Comparison of ENCODE assay signal across 10 cellular contexts in genomic region chr2:12881952-12882351, GRCh38.
"Had no signal": no experiment of that assay in that cellular context is flagged by ENCODE, and none has a peak within 500 bp of the region (broad histone marks: within the 10 kb centered on the region; RNA-seq: fewer than 3 reads in every experiment).

No MANE protein-coding gene starts in this region.

- ATAC-seq: activated T-cell treated with anti-CD3 and anti-CD28 coated beads, Interleukin-2, amount 50 U/mL, for 72 hours; stimulated activated naive CD8-positive, alpha-beta T cell treated with anti-CD3 and anti-CD28 coated beads, Interleukin-15, Interleukin-2, amounts not matched to agents 100 U/mL and 50 U/mL, for 24 hours had no signal

- H3K4me3 ChIP-seq: dorsolateral prefrontal cortex, suprapubic skin had no signal

- DNase-seq: activated CD4-positive, alpha-beta memory T cell treated with anti-CD3 and anti-CD28 coated beads for 36 hours; activated naive CD8-positive, alpha-beta T cell treated with anti-CD3 and anti-CD28 coated beads, Interleukin-2, amount 10 ng/mL, durations not matched to agents 7 days and 5 days; activated T-cell treated with anti-CD3 and anti-CD28 coated beads, Interleukin-2, amount 50 U/mL, for 72 hours; anterior cingulate cortex; dorsolateral prefrontal cortex; hippocampal formation; stimulated activated CD4-positive, alpha-beta T cell treated with anti-CD3 and anti-CD28 coated beads, Interleukin-4, amount 100 ng/mL, for 1 hour; stimulated activated CD8-positive, alpha-beta memory T cell treated with anti-CD3 and anti-CD28 coated beads, Interleukin-4, amount 100 ng/mL, for 48 hours; stimulated activated naive CD8-positive, alpha-beta T cell treated with anti-CD3 and anti-CD28 coated beads, Interleukin-15, Interleukin-2, amounts not matched to agents 100 U/mL and 50 U/mL, for 24 hours had no signal
